ENCODE assay signal across 8 cellular contexts in the genomic region with DNA sequence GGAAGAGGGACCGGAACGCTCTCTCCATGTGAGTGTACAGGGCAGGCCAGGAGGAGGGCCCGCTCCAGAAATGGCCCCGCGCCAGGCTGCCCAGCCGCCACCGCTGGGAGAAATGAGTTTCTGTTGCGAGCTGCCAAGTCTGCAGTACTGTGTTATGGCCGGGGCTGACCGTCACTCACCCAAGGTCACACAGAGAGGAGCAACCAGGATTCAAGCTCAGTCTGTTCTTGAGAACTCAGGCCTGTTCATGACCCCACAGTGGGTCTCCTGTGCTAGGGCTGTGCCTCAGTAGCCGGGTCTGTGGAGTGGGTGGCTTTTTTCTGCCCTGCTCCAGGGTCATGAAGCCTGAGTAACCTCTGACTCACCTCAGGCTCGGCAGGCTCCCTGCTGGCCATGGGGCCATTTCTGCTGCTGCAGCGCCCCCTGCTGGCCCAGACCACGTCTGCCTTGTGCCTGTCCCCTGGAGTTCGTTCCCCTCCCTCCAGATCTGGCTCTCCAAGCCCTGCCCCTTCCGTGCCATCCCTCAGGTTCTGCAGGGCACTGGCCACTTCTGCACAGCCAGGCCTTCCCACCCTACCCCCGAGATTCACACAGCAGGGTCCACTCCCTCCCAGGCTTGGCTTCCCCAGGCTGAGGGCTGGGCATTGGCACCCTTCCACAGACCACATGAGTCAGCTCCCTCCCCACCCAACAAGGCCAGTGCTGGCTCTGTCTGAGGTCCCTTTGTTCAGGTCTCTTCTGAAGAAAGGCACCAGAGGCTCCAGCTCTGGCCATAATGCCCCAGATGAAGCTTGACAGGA. TPM values are rescaled to one million over a fixed set of nuclear protein-coding genes. Genes with fewer than 3 reads are reported as not detected.
DNase-seq lines count a peak whose midpoint lies in the region; ATAC-seq and TF ChIP-seq lines count a peak whose summit lies in the region.

No MANE protein-coding gene starts in this region.

- intact Hi-C loops in left colon (cut with DNase I, micrococcal nuclease), result no loop called here

- DNase-seq in AG10803 (ENCODE audit: low read depth), result peak; percentile 77
- DNase-seq in NCI-H2196 treated with DMSO at 0.1 percent for 48 hours (lab: John Stamatoyannopoulos, UW; ENCODE audit: unreplicated experiment), result peak; percentile 87
- peak; percentile 54 for DNase-seq in activated CD4-positive, alpha-beta T cell treated with anti-CD3 and anti-CD28 coated beads for 1 hour
- peak; percentile 50 for DNase-seq in cerebellar cortex (ENCODE audit: low spot score)
- peak; percentile 81 to 91 for DNase-seq in left colon
- DNase-seq in stimulated activated CD4-positive, alpha-beta T cell treated with anti-CD3 and anti-CD28 coated beads, Interleukin-1b, Interleukin-23, amount 100 ng/mL, for 48 hours, result peak; percentile 84

- ATAC-seq in GM19463 (IDR thresholded peaks at IDR 0.05; ENCODE audit: unreplicated experiment) (peak; percentile 53), left colon (peak; percentile 91), GM19452 (IDR thresholded peaks at IDR 0.05; ENCODE audit: unreplicated experiment) (no peak)

- peak; percentile 90 for TF ChIP-seq CTCF in AG10803 (conservative IDR thresholded peaks at IDR 0.05; ENCODE audit: low read length)

- H3K4me3 ChIP-seq in AG10803 (ENCODE audit: low read length), result no peak overlapping the region

RNA-seq across cellular contexts. Expression of gene EDN2, which starts 51.8 kb away (rescaled TPM):
- 10 to 100 TPM in 1 of 2 donors, 1 to 10 TPM in 1; 4.8 to 19.3 TPM for total RNA-seq in left colon
